ENCODE assay signal across 17 cellular contexts in genomic region chr18:58284699-58285490, GRCh38.
A peak's percentile ranks its signal among the peaks of the same experiment; 100 is the strongest.
DNase-seq lines count a peak whose midpoint lies in the region; ATAC-seq, FAIRE-seq and TF ChIP-seq lines count a peak whose summit lies in the region.
"Had no signal": no experiment of that assay in that cellular context is flagged by ENCODE, and none has a peak within 500 bp of the region (broad histone marks: within the 10 kb centered on the region; RNA-seq: fewer than 3 reads in every experiment).

No MANE protein-coding gene starts in this region.

- H4K20me1 ChIP-seq in HepG2 (ENCODE audit: insufficient read depth, low read length), result no peaks in the 10 kb centered on the region

- no peaks in the 10 kb centered on the region for H3K36me3 ChIP-seq in HEK293 (ENCODE audit: control insufficient read depth in 2 of 2, insufficient read depth in 1 of 2, low read length in 2 of 2)
- no peaks in the 10 kb centered on the region for H3K36me3 ChIP-seq in body of pancreas (replicated peaks in 1 of 2; ENCODE audit: insufficient read depth in 1 of 2, low read depth in 2 of 2)
- H3K36me3 ChIP-seq in HepG2 (replicated peaks in 1 of 2; ENCODE audit: control insufficient read depth in 1 of 2, insufficient read depth in 2 of 2, low read length in 2 of 2), result peaks cover 0 to 1% of the 10 kb centered on the region in 2 experiments; a peak in 1 of 5 replicates
- H3K36me3 ChIP-seq in gastrocnemius medialis, result no peaks in the 10 kb centered on the region
- H3K36me3 ChIP-seq in sigmoid colon, result no peaks in the 10 kb centered on the region
- H3K36me3 ChIP-seq: tibial artery had no signal

- peak overlapping the region; percentile 46 for H3K9ac ChIP-seq in HepG2 (ENCODE audit: insufficient read depth, low read depth, low read length)

- no peak overlapping the region for H3K4me3 ChIP-seq in HEK293 (ENCODE audit: low read depth, low read length)
- no peak overlapping the region for H3K4me3 ChIP-seq in body of pancreas
- no peak overlapping the region for H3K4me3 ChIP-seq in HepG2 (replicated peaks in 1 of 3; ENCODE audit: insufficient read depth in 1 of 3, low read depth in 2 of 3, low read length in 3 of 3)
- no peak overlapping the region for H3K4me3 ChIP-seq in gastrocnemius medialis
- H3K4me3 ChIP-seq in sigmoid colon, result no peak overlapping the region
- H3K4me3 ChIP-seq: tibial artery had no signal

- no peaks in the 10 kb centered on the region for H3K9me3 ChIP-seq in HEK293 (ENCODE audit: control insufficient read depth, insufficient read depth, low read depth, low read length)
- no peaks in the 10 kb centered on the region for H3K9me3 ChIP-seq in body of pancreas
- H3K9me3 ChIP-seq in HepG2 (ENCODE audit: low read length), result no peaks in the 10 kb centered on the region
- H3K9me3 ChIP-seq in gastrocnemius medialis, result no peaks in the 10 kb centered on the region
- no peaks in the 10 kb centered on the region for H3K9me3 ChIP-seq in sigmoid colon
- H3K9me3 ChIP-seq: tibial artery had no signal

- no TSS peak for BruUV-seq in HepG2 (replicated peaks; lab: Mats Ljungman, UMichigan)

- peak overlapping the region; percentile 27; the same call in 1 of the 2 replicates for H3K4me2 ChIP-seq in HepG2 (ENCODE audit: low read depth, low read length)

- TF ChIP-seq CTCF in HEK293 (tag by site-specific recombination; IDR thresholded peaks at IDR 0.05) (no peak), body of pancreas (IDR thresholded peaks at IDR 0.05) (no peak), HepG2 (CRISPR knock-in tag; IDR thresholded peaks at IDR 0.05) (no peak), gastrocnemius medialis (IDR thresholded peaks at IDR 0.05 in 4 of 5, conservative IDR thresholded peaks at IDR 0.05 in 1 of 5) (no peak), D721Med (IDR thresholded peaks at IDR 0.05; ENCODE audit: insufficient read depth, missing control alignments) (no peak), sigmoid colon (IDR thresholded peaks at IDR 0.05) (no peak)

- TF ChIP-seq EP300 in HepG2 (IDR thresholded peaks at IDR 0.05; ENCODE audit: low read depth in 2 of 2, low read length in 2 of 2), result no peak
- TF ChIP-seq EP300 in HepG2 (CRISPR knock-in tag; IDR thresholded peaks at IDR 0.05; ENCODE audit: borderline replicate concordance), result no peak
- no peak for TF ChIP-seq EP300 in sigmoid colon (IDR thresholded peaks at IDR 0.05)

- TF ChIP-seq POLR2A in body of pancreas (IDR thresholded peaks at IDR 0.05), result peak in 2 of 3 donors; percentile 29 to 31
- no peak for TF ChIP-seq POLR2A in HepG2 (IDR thresholded peaks at IDR 0.05; ENCODE audit: insufficient read depth in 1 of 2, low read depth in 2 of 2, low read length in 2 of 2)
- no peak for TF ChIP-seq POLR2A in gastrocnemius medialis (IDR thresholded peaks at IDR 0.05)
- no peak for TF ChIP-seq POLR2A in sigmoid colon (IDR thresholded peaks at IDR 0.05)

- TF ChIP-seq RAD21 in HepG2 (CRISPR knock-in tag; IDR thresholded peaks at IDR 0.05), result no peak

- peak; percentile 47 for ATAC-seq in body of pancreas
- ATAC-seq in HepG2, result no peak; the same call in 1 of the 3 replicates
- no peak for ATAC-seq in gastrocnemius medialis
- ATAC-seq: activated T-cell treated with anti-CD3 and anti-CD28 coated beads, Interleukin-2, amount 50 U/mL, for 72 hours; T-helper 17 cell had no signal

- POLR2A ChIA-PET in HEK293 (lab: Yijun Ruan, JAX) (no interaction called here), HepG2 (lab: Yijun Ruan, JAX) (interaction anchor here (1.2 to 1.5 kb wide), 2 partner anchors 29 to 61 kb away, joined by 3 to 5 read pairs; no protein-coding TSS in a partner anchor)

- peaks cover 31% of the 10 kb centered on the region for H3K4me1 ChIP-seq in HEK293 (ENCODE audit: control insufficient read depth, insufficient read depth, low read length)
- peaks cover 81% of the 10 kb centered on the region for H3K4me1 ChIP-seq in body of pancreas
- H3K4me1 ChIP-seq in HepG2 (ENCODE audit: insufficient read depth, low read length), result peaks cover 69% of the 10 kb centered on the region
- peaks cover 51 to 59% of the 10 kb centered on the region in 2 donors for H3K4me1 ChIP-seq in gastrocnemius medialis
- peaks cover 0 to 58% (median 35%) of the 10 kb centered on the region in 4 donors for H3K4me1 ChIP-seq in sigmoid colon

- in situ Hi-C loops in HepG2 (cut with HindIII; ENCODE audit: extremely low pct_ligation_motif_present, low pct_unique_long_range_greater_than_20kb), result no loop called here
- in situ Hi-C loops in gastrocnemius medialis (cut with MboI; ENCODE audit: low sequenced_read_pairs in 4 of 4), result no loop called here

- intact Hi-C loops in body of pancreas (cut with DNase I) (no loop called here), HepG2 (cut with micrococcal nuclease; ENCODE audit: unreplicated experiment) (no loop called here), gastrocnemius medialis (cut with DNase I; ENCODE audit: low total_unique reads) (no loop called here), sigmoid colon (cut with DNase I) (no loop called here)

- no peak for FAIRE-seq in HepG2 (lab: Jason Lieb, UNC)
- no peak for FAIRE-seq in D721Med (lab: Jason Lieb, UNC)
- FAIRE-seq: GM19239, H1 had no signal

- H3K27ac ChIP-seq in HEK293 (ENCODE audit: extremely low read depth, low read depth, low read length) (no peak overlapping the region), body of pancreas (peak overlapping the region; percentile 86 to 97 (median 96)), HepG2 (ENCODE audit: extremely low read length, insufficient read depth, low read length) (peak overlapping the region; percentile 97), gastrocnemius medialis (peak overlapping the region; percentile 30 to 80 (median 73)), sigmoid colon (peak overlapping the region in 1 of 4 donors; percentile 20)
- H3K27ac ChIP-seq: tibial artery had no signal

- 60 to 61% methylated on average over 5 to 6 of the region's 6 CpGs for WGBS in body of pancreas, 2 donors
- 93% methylated on average over 5 of the region's 6 CpGs for WGBS in HepG2 (ENCODE audit: low lambda C conversion rate)
- 25 to 78% methylated on average over 6 of the region's 6 CpGs for WGBS in sigmoid colon, 2 donors

- DNase-seq in body of pancreas, result peak; percentile 42 to 52 (median 45)
- DNase-seq in HepG2 (ENCODE audit: low spot score), result no peak
- DNase-seq in gastrocnemius medialis, result no peak
- no peak for DNase-seq in D721Med (ENCODE audit: insufficient read length, low spot score)
- DNase-seq in sigmoid colon, result no peak
- DNase-seq in cortex of kidney (lab: John Stamatoyannopoulos, UW), result no peak
- DNase-seq in dermis blood vessel endothelial cell, result no peak
- DNase-seq: activated T-cell treated with anti-CD3 and anti-CD28 coated beads, Interleukin-2, amount 50 U/mL, for 72 hours; MM.1S; NCI-H187; NCI-H446 treated with DMSO at 0.1 percent for 48 hours; SHP77 treated with DMSO at 0.1 percent for 48 hours; T-helper 17 cell; tibial artery had no signal

- H2AFZ ChIP-seq in HepG2 (ENCODE audit: low read length), result no peak overlapping the region

- no peaks in the 10 kb centered on the region for H3K27me3 ChIP-seq in body of pancreas
- H3K27me3 ChIP-seq in HepG2 (ENCODE audit: control insufficient read depth in 1 of 2, insufficient read depth in 2 of 2, low read length in 2 of 2), result no peaks in the 10 kb centered on the region
- no peaks in the 10 kb centered on the region for H3K27me3 ChIP-seq in gastrocnemius medialis
- H3K27me3 ChIP-seq in sigmoid colon, result no peaks in the 10 kb centered on the region
- H3K27me3 ChIP-seq: tibial artery had no signal

- CTCF ChIA-PET in HEK293 (lab: Yijun Ruan, JAX) (interaction anchor here (0.6 kb wide), 1 partner anchor 1477 kb away, joined by 3 read pairs; no protein-coding TSS in a partner anchor), HepG2 (lab: Yijun Ruan, JAX; ENCODE audit: low intra/inter-chr PET ratio, low total read pairs) (no interaction called here)

- H3K79me2 ChIP-seq in HepG2 (ENCODE audit: insufficient read depth, low read length), result peaks cover 57% of the 10 kb centered on the region

TF ChIP-seq in HEK293, 187 proteins besides CTCF, POLR2A, EP300 and RAD21 (continues in another document):
- TF ChIP-seq ZNF623 (tag by site-specific recombination; IDR thresholded peaks at IDR 0.05), result no peak
- peak; percentile 60; the same call in 1 of the 2 replicates for TF ChIP-seq ZBTB20 (tag by site-specific recombination; IDR thresholded peaks at IDR 0.05)
- TF ChIP-seq KLF8 (tag by site-specific recombination; IDR thresholded peaks at IDR 0.05), result no peak
- no peak for TF ChIP-seq ZNF76 (tag by site-specific recombination; IDR thresholded peaks at IDR 0.05; ENCODE audit: borderline replicate concordance, low read depth)
- TF ChIP-seq, protein P1, sequence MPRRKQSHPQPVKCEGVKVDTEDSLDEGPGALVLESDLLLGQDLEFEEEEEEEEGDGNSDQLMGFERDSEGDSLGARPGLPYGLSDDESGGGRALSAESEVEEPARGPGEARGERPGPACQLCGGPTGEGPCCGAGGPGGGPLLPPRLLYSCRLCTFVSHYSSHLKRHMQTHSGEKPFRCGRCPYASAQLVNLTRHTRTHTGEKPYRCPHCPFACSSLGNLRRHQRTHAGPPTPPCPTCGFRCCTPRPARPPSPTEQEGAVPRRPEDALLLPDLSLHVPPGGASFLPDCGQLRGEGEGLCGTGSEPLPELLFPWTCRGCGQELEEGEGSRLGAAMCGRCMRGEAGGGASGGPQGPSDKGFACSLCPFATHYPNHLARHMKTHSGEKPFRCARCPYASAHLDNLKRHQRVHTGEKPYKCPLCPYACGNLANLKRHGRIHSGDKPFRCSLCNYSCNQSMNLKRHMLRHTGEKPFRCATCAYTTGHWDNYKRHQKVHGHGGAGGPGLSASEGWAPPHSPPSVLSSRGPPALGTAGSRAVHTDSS (tag by site-specific recombination; IDR thresholded peaks at IDR 0.05), result no peak
- TF ChIP-seq ZEB2 (tag by site-specific recombination; IDR thresholded peaks at IDR 0.05), result no peak

Comparison
In these comparisons a context has a peak if more than half of its experiments do, and no peak if none do; other contexts are left out.
1. DNase-seq: peak in body of pancreas (4 of 4); none in HepG2 (single experiment), gastrocnemius medialis (0 of 2), D721Med (single experiment), sigmoid colon (single experiment), cortex of kidney (single experiment) and dermis blood vessel endothelial cell (single experiment).
2. POLR2A ChIP-seq: peak in body of pancreas (2 of 3); none in HepG2 (0 of 2), gastrocnemius medialis (0 of 2) and sigmoid colon (0 of 2).
3. Of the 63 proteins assayed by ChIP-seq in both HepG2 and HEK293: peak only in HepG2: none; only in HEK293: ZBTB10, ZBTB20, ZNF18 and ZNF580; in both: none; in neither: 59.